22 cellular contexts compared by ENCODE assay signal in the genomic region with DNA sequence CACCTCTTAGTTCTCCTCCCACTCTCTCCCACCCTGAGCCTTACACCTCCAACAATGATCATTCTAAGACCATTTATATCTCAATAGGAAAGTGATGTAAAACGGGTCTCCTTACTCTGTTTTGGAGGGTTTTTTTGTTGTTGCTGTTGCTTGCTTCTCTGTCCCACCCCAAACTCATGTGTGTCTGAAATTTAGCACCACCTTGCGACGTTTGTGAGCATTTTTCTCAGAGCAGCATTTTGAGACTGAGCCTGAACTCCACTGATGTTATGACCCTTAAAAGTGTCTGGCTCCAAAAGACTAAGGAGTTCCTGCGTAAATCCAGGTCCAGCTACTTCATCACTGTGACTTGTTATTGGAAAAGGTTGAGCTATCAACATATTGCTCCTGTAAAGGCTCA.
A peak's percentile ranks its signal among the peaks of the same experiment; 100 is the strongest.
DNase-seq lines count a peak whose midpoint lies in the region; ATAC-seq and TF ChIP-seq lines count a peak whose summit lies in the region.
"Had no signal": no experiment of that assay in that cellular context is flagged by ENCODE, and none has a peak within 500 bp of the region (broad histone marks: within the 10 kb centered on the region; RNA-seq: fewer than 3 reads in every experiment).

No MANE protein-coding gene starts in this region.

- H3K9me3 ChIP-seq in SU-DHL-6 (ENCODE audit: insufficient read depth, low read length), result no peaks in the 10 kb centered on the region
- H3K9me3 ChIP-seq: colonic mucosa, thyroid gland had no signal

- H3K9me2 ChIP-seq in SU-DHL-6 (replicated peaks; ENCODE audit: insufficient read depth, low read length), result no peaks in the 10 kb centered on the region

- H4K20me1 ChIP-seq in SU-DHL-6 (ENCODE audit: low read depth, low read length), result no peaks in the 10 kb centered on the region

- peak overlapping the region; percentile 20 for H2AFZ ChIP-seq in SU-DHL-6 (ENCODE audit: low read depth, low read length, severe bottlenecking)

- no peaks in the 10 kb centered on the region for H3K27me3 Mint-ChIP-seq in activated T-cell treated with anti-CD3 and anti-CD28 coated beads, Interleukin-2, amount 50 U/mL, for 24 hours
- H3K27me3 Mint-ChIP-seq: CD4-positive, alpha-beta memory T cell; naive thymus-derived CD8-positive, alpha-beta T cell had no signal

- peak overlapping the region; percentile 93 for H3K27ac ChIP-seq in SU-DHL-6 (ENCODE audit: low read depth, low read length)
- H3K27ac ChIP-seq: colonic mucosa, thyroid gland had no signal

- H3K79me2 ChIP-seq in SU-DHL-6 (ENCODE audit: insufficient read depth, low read length), result peaks cover 22% of the 10 kb centered on the region

- peak overlapping the region; percentile 59 for H3K9ac ChIP-seq in SU-DHL-6 (ENCODE audit: low read length)

- peak; percentile 66 for TF ChIP-seq CTCF in SU-DHL-6 (IDR thresholded peaks at IDR 0.05; ENCODE audit: insufficient read depth, low read length, poor library complexity, severe bottlenecking)

- no peaks in the 10 kb centered on the region for H3K4me1 Mint-ChIP-seq in activated T-cell treated with anti-CD3 and anti-CD28 coated beads, Interleukin-2, amount 50 U/mL, for 24 hours (ENCODE audit: low read depth)
- H3K4me1 Mint-ChIP-seq: CD4-positive, alpha-beta memory T cell had no signal

- H3K4me2 ChIP-seq in SU-DHL-6 (ENCODE audit: low read depth, low read length, poor library complexity, severe bottlenecking), result peak overlapping the region; percentile 79

- H3K9me3 Mint-ChIP-seq in activated T-cell treated with anti-CD3 and anti-CD28 coated beads, Interleukin-2, amount 50 U/mL, for 24 hours, result no peaks in the 10 kb centered on the region
- H3K9me3 Mint-ChIP-seq: CD4-positive, alpha-beta memory T cell; naive thymus-derived CD8-positive, alpha-beta T cell; WTC11 had no signal

- DNase-seq in AML-193 (lab: John Stamatoyannopoulos, UW) (peak; percentile 26 to 49), Kasumi-1 (lab: John Stamatoyannopoulos, UW) (peak; percentile 22 to 43), iPS-NIHi7 (ENCODE audit: extremely low spot score) (peak; percentile 28), cerebellar nuclear complex (lab: John Stamatoyannopoulos, UW) (no peak), UCSD-AML1 (lab: John Stamatoyannopoulos, UW; ENCODE audit: unreplicated experiment) (no peak)
- DNase-seq in activated T-cell treated with anti-CD3 and anti-CD28 coated beads, Interleukin-2, amount 50 U/mL, for 24 hours, result no peak
- DNase-seq: activated CD4-positive, alpha-beta T cell treated with anti-CD3 and anti-CD28 coated beads, Interleukin-2, amount 50 U/mL, for 48 hours; activated naive CD4-positive, alpha-beta T cell treated with anti-CD3 and anti-CD28 coated beads, Interleukin-2, amount 50 U/mL, for 16 hours; CD4-positive, alpha-beta memory T cell; colonic mucosa; DMS53; hippocampal formation; naive thymus-derived CD8-positive, alpha-beta T cell; NCI-H1417 treated with DMSO at 0.1 percent for 48 hours; NCI-H2171; stimulated activated CD4-positive, alpha-beta T cell treated with anti-CD3 and anti-CD28 coated beads, Interleukin-1b, Interleukin-23, amount 100 ng/mL, for 48 hours; stimulated activated naive CD4-positive, alpha-beta T cell treated with Interleukin-2 at 50 U/mL for 16 hours; thyroid gland had no signal

- no peaks in the 10 kb centered on the region for H3K36me3 Mint-ChIP-seq in activated T-cell treated with anti-CD3 and anti-CD28 coated beads, Interleukin-2, amount 50 U/mL, for 24 hours (ENCODE audit: low read depth)
- H3K36me3 Mint-ChIP-seq: CD4-positive, alpha-beta memory T cell; naive thymus-derived CD8-positive, alpha-beta T cell; WTC11 had no signal

- ATAC-seq in HG03354 (IDR thresholded peaks at IDR 0.05; ENCODE audit: poor library complexity, severe bottlenecking, unreplicated experiment), result no peak
- ATAC-seq: naive thymus-derived CD8-positive, alpha-beta T cell; WTC11 had no signal

- no peaks in the 10 kb centered on the region for H3K27me3 ChIP-seq in SU-DHL-6 (ENCODE audit: low read length)
- H3K27me3 ChIP-seq: colonic mucosa, thyroid gland had no signal

- H3K4me3 ChIP-seq in SU-DHL-6 (ENCODE audit: insufficient read depth, low read length, poor library complexity, severe bottlenecking), result peak overlapping the region; percentile 5
- H3K4me3 ChIP-seq: colonic mucosa, lung, thyroid gland had no signal

- peaks cover 13% of the 10 kb centered on the region for H3F3A ChIP-seq in SU-DHL-6 (ENCODE audit: insufficient read depth)

- H3K4me3 Mint-ChIP-seq in activated T-cell treated with anti-CD3 and anti-CD28 coated beads, Interleukin-2, amount 50 U/mL, for 24 hours, result no peak overlapping the region
- H3K4me3 Mint-ChIP-seq: CD4-positive, alpha-beta memory T cell; naive thymus-derived CD8-positive, alpha-beta T cell; WTC11 had no signal

- no peaks in the 10 kb centered on the region for H3K36me3 ChIP-seq in SU-DHL-6 (ENCODE audit: low read length)
- H3K36me3 ChIP-seq: colonic mucosa, thyroid gland had no signal

- no peak overlapping the region for H3K27ac Mint-ChIP-seq in activated T-cell treated with anti-CD3 and anti-CD28 coated beads, Interleukin-2, amount 50 U/mL, for 24 hours
- H3K27ac Mint-ChIP-seq: CD4-positive, alpha-beta memory T cell; naive thymus-derived CD8-positive, alpha-beta T cell; WTC11 had no signal

Comparison
In these comparisons a context has a peak if more than half of its experiments do, and no peak if none do; other contexts are left out.
1. DNase-seq: peak in AML-193 (2 of 2), Kasumi-1 (2 of 2) and iPS-NIHi7 (single experiment); none in cerebellar nuclear complex (0 of 2), activated T-cell treated with anti-CD3 and anti-CD28 coated beads, Interleukin-2, amount 50 U/mL, for 24 hours (single experiment) and UCSD-AML1 (single experiment).